Comparison of ENCODE assay signal across 8 cellular contexts in genomic region chr20:31547720-31548298, GRCh38. TPM values are rescaled to one million over a fixed set of nuclear protein-coding genes. Genes with fewer than 3 reads are reported as not detected.
DNase-seq lines count a peak whose midpoint lies in the region; ATAC-seq and TF ChIP-seq lines count a peak whose summit lies in the region.

No MANE protein-coding gene starts in this region.

- H3K9me3 ChIP-seq in MM.1S (replicated peaks; ENCODE audit: insufficient read depth, low read length), result no peaks in the 10 kb centered on the region
- H3K9me3 ChIP-seq in effector memory CD4-positive, alpha-beta T cell (ENCODE audit: control insufficient read depth, low read length), result no peaks in the 10 kb centered on the region

- peak overlapping the region; percentile 80; the same call in 1 of the 2 replicates for H3K27ac ChIP-seq in MM.1S (ENCODE audit: low read length)
- H3K27ac ChIP-seq in effector memory CD4-positive, alpha-beta T cell (ENCODE audit: insufficient read depth, low read length, poor library complexity, severe bottlenecking), result peak overlapping the region; percentile 80

- no peak for ATAC-seq in natural killer cell treated with Interleukin-12 subunit alpha and Interleukin-12 subunit beta and Interleukin-15 and Interleukin-18, amount 100 ng/mL, for 72 hours
- no peak for ATAC-seq in HG02571 (IDR thresholded peaks at IDR 0.05; ENCODE audit: unreplicated experiment)

- H3K27me3 Mint-ChIP-seq in natural killer cell treated with Interleukin-12 subunit alpha and Interleukin-12 subunit beta and Interleukin-15 and Interleukin-18, amount 100 ng/mL, for 72 hours, result no peaks in the 10 kb centered on the region

- POLR2A ChIA-PET in BJ (lab: Charles Lee), result interaction anchor here (0.6 kb wide), 1 partner anchor 49 kb away, joined by 3 read pairs; no protein-coding TSS in a partner anchor

- DNase-seq in BJ (ENCODE audit: low read depth) (no peak), MM.1S (no peak), RPMI8226 (no peak), midbrain (lab: John Stamatoyannopoulos, UW) (no peak), cerebellar nuclear complex (lab: John Stamatoyannopoulos, UW) (no peak)
- DNase-seq in effector memory CD4-positive, alpha-beta T cell, result no peak
- no peak for DNase-seq in natural killer cell treated with Interleukin-12 subunit alpha and Interleukin-12 subunit beta and Interleukin-15 and Interleukin-18, amount 100 ng/mL, for 72 hours (ENCODE audit: low spot score)

- TF ChIP-seq CTCF in BJ (IDR thresholded peaks at IDR 0.05; ENCODE audit: insufficient read depth, low read depth, low read length) (no peak), MM.1S (IDR thresholded peaks at IDR 0.05; ENCODE audit: low read length) (no peak)

- H3K36me3 ChIP-seq in BJ (ENCODE audit: control insufficient read depth, insufficient read depth, low read length) (peaks cover 26% of the 10 kb centered on the region), MM.1S (replicated peaks; ENCODE audit: insufficient read depth, low read length) (peaks cover 22% of the 10 kb centered on the region; the same call in 1 of the 2 replicates)
- peaks cover 45% of the 10 kb centered on the region for H3K36me3 ChIP-seq in effector memory CD4-positive, alpha-beta T cell (ENCODE audit: control insufficient read depth, insufficient read depth, low read length)

- no peaks in the 10 kb centered on the region for H4K20me1 ChIP-seq in MM.1S (ENCODE audit: insufficient read depth, low read length)

- H3K27me3 ChIP-seq in BJ (ENCODE audit: control insufficient read depth, insufficient read depth, low read length) (no peaks in the 10 kb centered on the region), MM.1S (replicated peaks; ENCODE audit: insufficient read depth, low read length) (no peaks in the 10 kb centered on the region)
- H3K27me3 ChIP-seq in effector memory CD4-positive, alpha-beta T cell (replicated peaks; ENCODE audit: control insufficient read depth, insufficient read depth, low read length, poor library complexity, severe bottlenecking), result no peaks in the 10 kb centered on the region

- H3K4me1 Mint-ChIP-seq in natural killer cell treated with Interleukin-12 subunit alpha and Interleukin-12 subunit beta and Interleukin-15 and Interleukin-18, amount 100 ng/mL, for 72 hours (ENCODE audit: low read depth in 2 of 2), result peaks cover 16 to 33% of the 10 kb centered on the region in 2 donors

- H3F3A ChIP-seq in MM.1S (ENCODE audit: insufficient read depth, low read length), result peaks cover 12% of the 10 kb centered on the region

- no peaks in the 10 kb centered on the region for H3K4me1 ChIP-seq in MM.1S (ENCODE audit: low read length)
- no peaks in the 10 kb centered on the region for H3K4me1 ChIP-seq in effector memory CD4-positive, alpha-beta T cell (ENCODE audit: control insufficient read depth, insufficient read depth, low read length, poor library complexity, severe bottlenecking)

- H3K4me3 ChIP-seq in BJ (ENCODE audit: low read depth, low read length) (peak overlapping the region; percentile 36), MM.1S (ENCODE audit: low read length) (peak overlapping the region; percentile 66)
- H3K4me3 ChIP-seq in effector memory CD4-positive, alpha-beta T cell (ENCODE audit: insufficient read depth, low read depth, low read length, poor library complexity, severe bottlenecking), result peak overlapping the region; percentile 48

- CTCF ChIA-PET in BJ (lab: Yijun Ruan, JAX), result interaction anchor here (1.5 to 13.7 kb wide), 3 partner anchors 10 to 65 kb away, joined by 6 to 162 read pairs (median 10); no protein-coding TSS in a partner anchor

- H3K9me3 Mint-ChIP-seq in natural killer cell treated with Interleukin-12 subunit alpha and Interleukin-12 subunit beta and Interleukin-15 and Interleukin-18, amount 100 ng/mL, for 72 hours, result no peaks in the 10 kb centered on the region

- H3K9me2 ChIP-seq in MM.1S (replicated peaks; ENCODE audit: insufficient read depth, low read length), result no peaks in the 10 kb centered on the region

- peak overlapping the region; percentile 50 for H3K4me2 ChIP-seq in MM.1S (ENCODE audit: low read depth, low read length)

- H3K36me3 Mint-ChIP-seq in natural killer cell treated with Interleukin-12 subunit alpha and Interleukin-12 subunit beta and Interleukin-15 and Interleukin-18, amount 100 ng/mL, for 72 hours, result peaks cover 16% of the 10 kb centered on the region

- H3K9ac ChIP-seq in MM.1S (ENCODE audit: low read length), result peak overlapping the region; percentile 79

- H3K79me2 ChIP-seq in MM.1S (ENCODE audit: low read length), result peaks cover 67% of the 10 kb centered on the region

- H2AFZ ChIP-seq in MM.1S (ENCODE audit: low read length), result no peak overlapping the region

- H3K27ac Mint-ChIP-seq in natural killer cell treated with Interleukin-12 subunit alpha and Interleukin-12 subunit beta and Interleukin-15 and Interleukin-18, amount 100 ng/mL, for 72 hours, result peak overlapping the region; percentile 90 to 95

- peak overlapping the region; percentile 90 for H3K4me3 Mint-ChIP-seq in natural killer cell treated with Interleukin-12 subunit alpha and Interleukin-12 subunit beta and Interleukin-15 and Interleukin-18, amount 100 ng/mL, for 72 hours

RNA-seq across cellular contexts. Expression of gene HM13, which starts 33.6 kb away (rescaled TPM):
- 236 and 324 TPM in 2 replicates for polyA plus RNA-seq in BJ (2011; rRNA removed)
- 125 and 183 TPM in 2 replicates for polyA minus RNA-seq in BJ (2011; rRNA and poly(A)+ RNA removed)
- total RNA-seq in natural killer cell treated with Interleukin-12 subunit alpha and Interleukin-12 subunit beta and Interleukin-15 and Interleukin-18, amount 100 ng/mL, for 72 hours, result 100 to 1,000 TPM; 233 to 257 TPM

RNA-seq across cellular contexts. Expression of gene ID1, which starts 57.3 kb away (rescaled TPM):
- 126 and 135 TPM in 2 replicates for polyA plus RNA-seq in BJ (2011; rRNA removed)
- 113 and 144 TPM in 2 replicates for polyA minus RNA-seq in BJ (2011; rRNA and poly(A)+ RNA removed)
- total RNA-seq in natural killer cell treated with Interleukin-12 subunit alpha and Interleukin-12 subunit beta and Interleukin-15 and Interleukin-18, amount 100 ng/mL, for 72 hours, result 1 to 10 TPM in 1 of 2 donors, under 1 TPM in 1; 0.52 to 1.4 TPM
